ENCODE assay signal across 16 cellular contexts in the genomic region with DNA sequence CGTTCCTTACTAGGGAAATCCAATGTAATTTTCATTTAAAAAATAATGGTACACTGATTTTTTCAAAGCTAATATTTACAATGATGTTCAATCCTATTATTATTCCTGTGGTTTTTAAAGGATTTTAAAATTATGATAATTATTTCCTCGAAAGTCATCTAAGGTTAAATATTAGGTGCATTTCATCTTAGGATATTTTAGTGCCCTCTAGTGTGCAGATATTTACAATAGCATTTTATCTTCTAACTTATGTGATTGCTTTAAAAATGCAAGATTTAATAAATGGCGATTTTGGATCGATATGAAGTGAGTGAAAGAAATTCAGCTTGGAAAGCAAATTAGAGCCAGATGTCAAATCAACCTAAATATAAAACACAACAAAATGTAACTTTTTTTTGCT.
A peak's percentile ranks its signal among the peaks of the same experiment; 100 is the strongest.
DNase-seq lines count a peak whose midpoint lies in the region; ATAC-seq and TF ChIP-seq lines count a peak whose summit lies in the region.
"Had no signal": no experiment of that assay in that cellular context is flagged by ENCODE, and none has a peak within 500 bp of the region (broad histone marks: within the 10 kb centered on the region; RNA-seq: fewer than 3 reads in every experiment).

No MANE protein-coding gene starts in this region.

- H3K27me3 ChIP-seq in A673 (replicated peaks; ENCODE audit: insufficient read depth, low read depth, low read length, poor library complexity), result no peaks in the 10 kb centered on the region
- no peaks in the 10 kb centered on the region for H3K27me3 ChIP-seq in GM06990 (replicated peaks; ENCODE audit: control insufficient read depth, insufficient read depth, low read length)
- H3K27me3 ChIP-seq in Panc1 (ENCODE audit: control insufficient read depth, insufficient read depth, low read length), result no peaks in the 10 kb centered on the region
- H3K27me3 ChIP-seq in tibial artery, result no peaks in the 10 kb centered on the region
- no peaks in the 10 kb centered on the region for H3K27me3 ChIP-seq in HAP-1 (ENCODE audit: low read depth)
- H3K27me3 ChIP-seq: BLaER1, esophagus muscularis mucosa, upper lobe of left lung had no signal

- TF ChIP-seq CTCF in A673 (conservative IDR thresholded peaks at IDR 0.05; ENCODE audit: low read depth, low read length) (peak; percentile 59), GM06990 (IDR thresholded peaks at IDR 0.05; ENCODE audit: insufficient read depth, low read length, poor library complexity, severe bottlenecking) (peak; percentile 6), Panc1 (IDR thresholded peaks at IDR 0.05) (peak; percentile 19; the same call in 1 of the 2 replicates), fibroblast of the aortic adventitia (IDR thresholded peaks at IDR 0.05; ENCODE audit: insufficient read depth, low read length) (peak; percentile 26), tibial artery (IDR thresholded peaks at IDR 0.05) (no peak)

- intact Hi-C loops in A673 (cut with micrococcal nuclease; ENCODE audit: unreplicated experiment), result no loop called here
- intact Hi-C loops in Panc1 (cut with micrococcal nuclease; ENCODE audit: unreplicated experiment), result no loop called here
- intact Hi-C loops in tibial artery (cut with DNase I; ENCODE audit: low total_unique reads), result no loop called here

- H3K9me3 ChIP-seq in A673 (ENCODE audit: low read depth, low read length, poor library complexity, severe bottlenecking), result no peaks in the 10 kb centered on the region
- no peaks in the 10 kb centered on the region for H3K9me3 ChIP-seq in Panc1 (ENCODE audit: control insufficient read depth, insufficient read depth, low read depth, low read length)
- no peaks in the 10 kb centered on the region for H3K9me3 ChIP-seq in tibial artery
- H3K9me3 ChIP-seq in HAP-1, result no peaks in the 10 kb centered on the region
- H3K9me3 ChIP-seq: BLaER1, esophagus muscularis mucosa, upper lobe of left lung had no signal

- CTCF ChIA-PET in A673 (lab: Charles Lee) (no interaction called here), Panc1 (lab: Charles Lee) (interaction anchor here (0.6 kb wide), 1 partner anchor 11 kb away, joined by 3 read pairs; no protein-coding TSS in a partner anchor)

- no TSS peak for BruUV-seq in A673 (replicated peaks; lab: Mats Ljungman, UMichigan)
- no TSS peak for BruUV-seq in Panc1 (replicated peaks; lab: Mats Ljungman, UMichigan)

- POLR2A ChIA-PET in A673 (lab: Charles Lee; ENCODE audit: low non-redundant PET) (no interaction called here), Panc1 (lab: Charles Lee) (no interaction called here)

- H3K4me1 ChIP-seq in A673 (ENCODE audit: insufficient read depth, low read length, poor library complexity, severe bottlenecking) (no peaks in the 10 kb centered on the region), Panc1 (ENCODE audit: control insufficient read depth, insufficient read depth, low read length) (no peaks in the 10 kb centered on the region), tibial artery (no peaks in the 10 kb centered on the region), HAP-1 (peaks cover 53% of the 10 kb centered on the region)
- H3K4me1 ChIP-seq: BLaER1, esophagus muscularis mucosa, upper lobe of left lung had no signal

- ATAC-seq in Panc1, result no peak

- H3K36me3 ChIP-seq in A673 (ENCODE audit: insufficient read depth, low read length, poor library complexity, severe bottlenecking) (no peaks in the 10 kb centered on the region), GM06990 (ENCODE audit: control insufficient read depth, insufficient read depth, low read length) (no peaks in the 10 kb centered on the region), Panc1 (ENCODE audit: control insufficient read depth, insufficient read depth, low read length) (no peaks in the 10 kb centered on the region), tibial artery (no peaks in the 10 kb centered on the region), HAP-1 (replicated peaks) (peaks cover 10% of the 10 kb centered on the region)
- H3K36me3 ChIP-seq: BLaER1, esophagus muscularis mucosa, upper lobe of left lung had no signal

- DNase-seq in A673 (ENCODE audit: low spot score), result no peak
- DNase-seq in GM06990 (ENCODE audit: extremely low read depth, insufficient read length), result no peak
- no peak for DNase-seq in Panc1 (ENCODE audit: low read depth, low spot score)
- DNase-seq in fibroblast of the aortic adventitia (ENCODE audit: low read depth), result peak; percentile 12
- DNase-seq in SKM-1 (lab: John Stamatoyannopoulos, UW; ENCODE audit: unreplicated experiment), result no peak
- no peak for DNase-seq in NCI-H345 treated with DMSO at 0.1 percent for 48 hours (lab: John Stamatoyannopoulos, UW; ENCODE audit: unreplicated experiment)
- DNase-seq in tibial artery, result no peak
- no peak for DNase-seq in HAP-1 (ENCODE audit: low spot score in 2 of 2)
- DNase-seq: activated naive CD4-positive, alpha-beta T cell treated with anti-CD3 and anti-CD28 coated beads, Interleukin-2, amount 10 ng/mL, durations not matched to agents 7 days and 5 days; H7; NCI-H1105; NCI-H524 treated with DMSO at 0.1 percent for 48 hours; SHP77 treated with DMSO at 0.1 percent for 48 hours; upper lobe of left lung had no signal

- H3K4me3 ChIP-seq in A673 (ENCODE audit: low read depth, low read length, poor library complexity, severe bottlenecking) (no peak overlapping the region), GM06990 (replicated peaks; ENCODE audit: low read depth, low read length) (no peak overlapping the region), Panc1 (ENCODE audit: low read depth in 2 of 2, low read length in 2 of 2) (no peak overlapping the region), fibroblast of the aortic adventitia (ENCODE audit: low read depth, low read length) (no peak overlapping the region), tibial artery (no peak overlapping the region), HAP-1 (no peak overlapping the region)
- H3K4me3 ChIP-seq: BLaER1, esophagus muscularis mucosa, upper lobe of left lung had no signal

- H3K27ac ChIP-seq in A673 (ENCODE audit: low read depth, low read length, poor library complexity, severe bottlenecking) (no peak overlapping the region), Panc1 (ENCODE audit: low read length) (no peak overlapping the region), tibial artery (no peak overlapping the region)
- H3K27ac ChIP-seq: BLaER1, esophagus muscularis mucosa, upper lobe of left lung had no signal

- in situ Hi-C loops in Panc1 (cut with HindIII; ENCODE audit: low pct_unique_long_range_greater_than_20kb, low sequenced_read_pairs), result no loop called here
- in situ Hi-C loops in HAP-1 (cut with MboI; ENCODE audit: low sequenced_read_pairs), result no loop called here

Comparison
In these comparisons a context has a peak if more than half of its experiments do, and no peak if none do; other contexts are left out.
1. CTCF ChIP-seq: peak in A673 (single experiment), GM06990 (single experiment), Panc1 (single experiment) and fibroblast of the aortic adventitia (single experiment); none in tibial artery (0 of 2).